Comparison of ENCODE assay signal across 16 cellular contexts in genomic region chr6:22442826-22443225, GRCh38.
DNase-seq lines count a peak whose midpoint lies in the region; ATAC-seq, FAIRE-seq and TF ChIP-seq lines count a peak whose summit lies in the region.
"Had no signal": no experiment of that assay in that cellular context is flagged by ENCODE, and none has a peak within 500 bp of the region (broad histone marks: within the 10 kb centered on the region; RNA-seq: fewer than 3 reads in every experiment).

No MANE protein-coding gene starts in this region.

- H3K36me3 ChIP-seq in GM06990 (ENCODE audit: control insufficient read depth, insufficient read depth, low read length) (no peaks in the 10 kb centered on the region), endothelial cell of umbilical vein (ENCODE audit: control insufficient read depth in 2 of 2, extremely low read depth in 1 of 2, insufficient read depth in 2 of 2, low read length in 2 of 2) (no peaks in the 10 kb centered on the region)
- H3K36me3 ChIP-seq: BLaER1 treated with 17β-estradiol and CSF1 and Interleukin-3, amounts not matched to agents 10 nM and 100 nM; uterus had no signal

- no peaks in the 10 kb centered on the region for H3K9me1 ChIP-seq in endothelial cell of umbilical vein (replicated peaks; ENCODE audit: control insufficient read depth, extremely low read depth, insufficient read depth, low read length)

- no peak for FAIRE-seq in endothelial cell of umbilical vein (lab: Jason Lieb, UNC)
- FAIRE-seq: K562 had no signal

- H3K4me1 ChIP-seq in endothelial cell of umbilical vein (ENCODE audit: control insufficient read depth, extremely low read depth, insufficient read depth, low read length) = peaks cover 34% of the 10 kb centered on the region
- H3K4me1 ChIP-seq: uterus had no signal

- peak overlapping the region; percentile 11 for H2AFZ ChIP-seq in endothelial cell of umbilical vein (ENCODE audit: low read depth, low read length)

- no peaks in the 10 kb centered on the region for H3K9me3 ChIP-seq in endothelial cell of umbilical vein (replicated peaks; ENCODE audit: control insufficient read depth, insufficient read depth, low read length)
- H3K9me3 ChIP-seq: BLaER1 treated with 17β-estradiol and CSF1 and Interleukin-3, amounts not matched to agents 10 nM and 100 nM; uterus had no signal

- intact Hi-C loops in endothelial cell of umbilical vein (cut with micrococcal nuclease) = loop anchor here (10.0 kb wide), 3 partner anchors 172 to 458 kb away; no protein-coding TSS in a partner anchor
- intact Hi-C loops in sciatic nerve (cut with DNase I) = no loop called here

- in situ Hi-C loops in KBM-7 (cut with MboI; ENCODE audit: low pct_unique_long_range_greater_than_20kb, low sequenced_read_pairs) = no loop called here

- no peaks in the 10 kb centered on the region for H3K79me2 ChIP-seq in endothelial cell of umbilical vein (ENCODE audit: control insufficient read depth, insufficient read depth, low read length)

- H3K4me2 ChIP-seq in endothelial cell of umbilical vein (ENCODE audit: insufficient read depth, low read length) = no peak overlapping the region
- H3K4me2 ChIP-seq: BLaER1 treated with 17β-estradiol and CSF1 and Interleukin-3, amounts not matched to agents 10 nM and 100 nM had no signal

- POLR2A ChIA-PET in endothelial cell of umbilical vein (lab: Charles Lee) = no interaction called here

- TF ChIP-seq POLR2A in endothelial cell of umbilical vein (IDR thresholded peaks at IDR 0.05; ENCODE audit: low read depth, low read length) = no peak

- DNase-seq in GM06990 (ENCODE audit: extremely low read depth, insufficient read length) (peak; percentile 17), KBM-7 (peak; percentile 1), endothelial cell of umbilical vein (ENCODE audit: low read depth, low spot score) (peak; percentile 31), myocyte (ENCODE audit: low read depth) (peak; percentile 47), sciatic nerve (ENCODE audit: low spot score) (no peak)
- DNase-seq in central memory CD4-positive, alpha-beta T cell = no peak
- no peak for DNase-seq in stimulated activated naive CD8-positive, alpha-beta T cell treated with anti-CD3 and anti-CD28 coated beads, Interleukin-15, Interleukin-2, amounts not matched to agents 100 U/mL and 50 U/mL, for 24 hours
- DNase-seq: activated naive CD4-positive, alpha-beta T cell treated with Interleukin-2 at 50 U/mL for 16 hours; DMS79; NCI-H1092 treated with DMSO at 0.1 percent for 48 hours; stimulated activated naive CD4-positive, alpha-beta T cell; uterus had no signal

- TF ChIP-seq CTCF in GM06990 (IDR thresholded peaks at IDR 0.05; ENCODE audit: insufficient read depth, low read length, poor library complexity, severe bottlenecking) (no peak), endothelial cell of umbilical vein (IDR thresholded peaks at IDR 0.05; ENCODE audit: extremely low read depth in 1 of 2, insufficient read depth in 1 of 2, low read depth in 1 of 2, low read length in 2 of 2) (no peak)

- H3K27me3 ChIP-seq in GM06990 (replicated peaks; ENCODE audit: control insufficient read depth, insufficient read depth, low read length) (no peaks in the 10 kb centered on the region), endothelial cell of umbilical vein (ENCODE audit: control insufficient read depth in 2 of 2, insufficient read depth in 2 of 2, low read length in 2 of 2) (no peaks in the 10 kb centered on the region)
- H3K27me3 ChIP-seq: BLaER1 treated with 17β-estradiol and CSF1 and Interleukin-3, amounts not matched to agents 10 nM and 100 nM; uterus had no signal

- CTCF ChIA-PET in endothelial cell of umbilical vein (lab: Charles Lee) = no interaction called here

- ATAC-seq in sciatic nerve = no peak
- no peak for ATAC-seq in stimulated activated naive CD8-positive, alpha-beta T cell treated with anti-CD3 and anti-CD28 coated beads, Interleukin-15, Interleukin-2, amounts not matched to agents 100 U/mL and 50 U/mL, for 24 hours
- ATAC-seq: K562, Panc1 had no signal

- no peak overlapping the region for H3K27ac ChIP-seq in endothelial cell of umbilical vein (ENCODE audit: insufficient read depth, low read depth, low read length)
- H3K27ac ChIP-seq: BLaER1 treated with 17β-estradiol and CSF1 and Interleukin-3, amounts not matched to agents 10 nM and 100 nM; uterus; VCaP had no signal

- no TSS peak for BruUV-seq in endothelial cell of umbilical vein (replicated peaks; lab: Mats Ljungman, UMichigan)

- dilution Hi-C loops in endothelial cell of umbilical vein (cut with MboI; ENCODE audit: extremely low pct_ligation_motif_present, low sequenced_read_pairs) = no loop called here

- H3K4me3 ChIP-seq in GM06990 (replicated peaks; ENCODE audit: low read depth, low read length) = no peak overlapping the region
- H3K4me3 ChIP-seq in endothelial cell of umbilical vein (replicated peaks in 1 of 3; ENCODE audit: insufficient read depth in 1 of 3, low read depth in 1 of 3, low read length in 3 of 3) = no peak overlapping the region
- H3K4me3 ChIP-seq: BLaER1 treated with 17β-estradiol and CSF1 and Interleukin-3, amounts not matched to agents 10 nM and 100 nM; K562; uterus had no signal

- no peaks in the 10 kb centered on the region for H4K20me1 ChIP-seq in endothelial cell of umbilical vein (replicated peaks; ENCODE audit: control insufficient read depth, extremely low read depth, insufficient read depth, low read length)
- H4K20me1 ChIP-seq: BLaER1 treated with 17β-estradiol and CSF1 and Interleukin-3, amounts not matched to agents 10 nM and 100 nM had no signal

- H3K9ac ChIP-seq in endothelial cell of umbilical vein (replicated peaks; ENCODE audit: extremely low read depth, insufficient read depth, low read length) = no peak overlapping the region
- H3K9ac ChIP-seq: BLaER1 treated with 17β-estradiol and CSF1 and Interleukin-3, amounts not matched to agents 10 nM and 100 nM had no signal

TF ChIP-seq in endothelial cell of umbilical vein, 7 proteins besides CTCF, POLR2A, EP300 and RAD21:
- TF ChIP-seq JUN (IDR thresholded peaks at IDR 0.05; ENCODE audit: borderline replicate concordance, insufficient read depth, insufficient read length, low read depth) (no peak), FOS (IDR thresholded peaks at IDR 0.05; ENCODE audit: borderline replicate concordance, insufficient read depth, low read length) (no peak), POLR2AphosphoS5 (IDR thresholded peaks at IDR 0.05; ENCODE audit: insufficient read depth, low read depth, low read length) (no peak), MYC (IDR thresholded peaks at IDR 0.05; ENCODE audit: low read depth, low read length) (no peak), GATA2 (IDR thresholded peaks at IDR 0.05; ENCODE audit: insufficient read depth, insufficient read length, low read depth, low read length) (no peak), MAX (IDR thresholded peaks at IDR 0.05; ENCODE audit: insufficient read depth, insufficient read length) (no peak)

Comparison
In these comparisons a context has a peak if more than half of its experiments do, and no peak if none do; other contexts are left out.
1. DNase-seq: peak in GM06990 (single experiment), KBM-7 (single experiment), endothelial cell of umbilical vein (single experiment) and myocyte (single experiment); none in sciatic nerve (single experiment), central memory CD4-positive, alpha-beta T cell (single experiment) and stimulated activated naive CD8-positive, alpha-beta T cell treated with anti-CD3 and anti-CD28 coated beads, Interleukin-15, Interleukin-2, amounts not matched to agents 100 U/mL and 50 U/mL, for 24 hours (single experiment).